ENCODE assay signal across 8 cellular contexts in genomic region chr10:85995791-85996190, GRCh38.
A peak's percentile ranks its signal among the peaks of the same experiment; 100 is the strongest.
DNase-seq lines count a peak whose midpoint lies in the region; ATAC-seq and TF ChIP-seq lines count a peak whose summit lies in the region.

No MANE protein-coding gene starts in this region.

- H3K9me3 ChIP-seq in HCT116 (ENCODE audit: control insufficient read depth in 1 of 2, insufficient read depth in 1 of 2, low read depth in 1 of 2, low read length in 2 of 2), result no peaks in the 10 kb centered on the region
- no peaks in the 10 kb centered on the region for H3K9me3 ChIP-seq in smooth muscle cell (replicated peaks; ENCODE audit: low read depth)
- H3K9me3 ChIP-seq in esophagus squamous epithelium, result no peaks in the 10 kb centered on the region

- peak; percentile 89 for ATAC-seq in HCT116
- no peak for ATAC-seq in HG03139 (IDR thresholded peaks at IDR 0.05; ENCODE audit: unreplicated experiment)

- peak; percentile 65 for TF ChIP-seq RAD21 in HCT116 (IDR thresholded peaks at IDR 0.05; ENCODE audit: low read depth)

- H3K27ac ChIP-seq in HCT116 (ENCODE audit: low read depth, low read length) (no peak overlapping the region), smooth muscle cell (ENCODE audit: low read depth) (no peak overlapping the region), esophagus squamous epithelium (no peak overlapping the region)

- BruUV-seq in HCT116 (replicated peaks; lab: Mats Ljungman, UMichigan), result no TSS peak

- H3K9me2 ChIP-seq in HCT116 (ENCODE audit: insufficient read depth), result no peaks in the 10 kb centered on the region

- WGBS in smooth muscle cell (ENCODE audit: low lambda C conversion rate), result 44% methylated on average over 3 of the region's 3 CpGs
- WGBS in esophagus squamous epithelium, 2 donors, result 26 to 49% methylated on average over 3 of the region's 3 CpGs

- no peaks in the 10 kb centered on the region for H4K20me1 ChIP-seq in HCT116 (ENCODE audit: insufficient read depth)
- H4K20me1 ChIP-seq in smooth muscle cell (ENCODE audit: low read depth), result no peaks in the 10 kb centered on the region

- H3K79me2 ChIP-seq in HCT116 (ENCODE audit: insufficient read depth, low read length) (no peaks in the 10 kb centered on the region), smooth muscle cell (ENCODE audit: low read depth) (no peaks in the 10 kb centered on the region)

- H3K4me3 ChIP-seq in HCT116 (replicated peaks in 1 of 2; ENCODE audit: low read depth in 1 of 2, low read length in 2 of 2) (no peak overlapping the region), epithelial cell of esophagus (ENCODE audit: low read length) (no peak overlapping the region), smooth muscle cell (no peak overlapping the region), esophagus squamous epithelium (no peak overlapping the region)

- H3K36me3 ChIP-seq in HCT116 (ENCODE audit: control insufficient read depth in 1 of 2, insufficient read depth in 2 of 2, low read length in 2 of 2) (no peaks in the 10 kb centered on the region), smooth muscle cell (ENCODE audit: low read depth) (no peaks in the 10 kb centered on the region), esophagus squamous epithelium (no peaks in the 10 kb centered on the region)

- H3K9ac ChIP-seq in HCT116 (ENCODE audit: low read length) (no peak overlapping the region), smooth muscle cell (ENCODE audit: low read depth) (no peak overlapping the region)

- POLR2A ChIA-PET in HCT116 (lab: Charles Lee), result no interaction called here

- peaks cover 8% of the 10 kb centered on the region; the same call in 1 of the 2 replicates for H3K27me3 ChIP-seq in HCT116 (ENCODE audit: insufficient read depth, low read length)
- no peaks in the 10 kb centered on the region for H3K27me3 ChIP-seq in smooth muscle cell (ENCODE audit: low read depth)
- peaks cover 0 to 5% (median 0%) of the 10 kb centered on the region in 4 donors for H3K27me3 ChIP-seq in esophagus squamous epithelium

- no peaks in the 10 kb centered on the region for H3F3A ChIP-seq in smooth muscle cell (ENCODE audit: low read depth)

- intact Hi-C loops in HCT116 (cut with micrococcal nuclease) (loop anchor here (1.0 to 2.0 kb wide), 2 partner anchors 143 to 382 kb away; no protein-coding TSS in a partner anchor), esophagus squamous epithelium (cut with DNase I) (loop anchor here (10.0 kb wide), 1 partner anchor 379 kb away; no protein-coding TSS in a partner anchor)

- RAD21 ChIA-PET in HCT116 (lab: Charles Lee; ENCODE audit: low non-redundant PET in 1 of 2, low total read pairs in 2 of 2, uncharacterized antibody in 2 of 2, unreplicated experiment in 2 of 2), result interaction anchor here in 1 of 2 experiments (1.1 kb wide), 1 partner anchor 143 kb away, joined by 3 read pairs; no protein-coding TSS in a partner anchor

- DNase-seq in NCI-H1436 (lab: John Stamatoyannopoulos, UW) (peak; percentile 3), NCI-H1436 treated with DMSO at 0.1 percent for 48 hours (lab: John Stamatoyannopoulos, UW) (no peak), HCT116 (ENCODE audit: low read depth, low spot score) (peak; percentile 29), NCI-H69 (lab: John Stamatoyannopoulos, UW) (peak; percentile 62), epithelial cell of esophagus (ENCODE audit: low read depth) (peak; percentile 58), smooth muscle cell (lab: John Stamatoyannopoulos, UW; ENCODE audit: unreplicated experiment) (no peak), esophagus squamous epithelium (lab: John Stamatoyannopoulos, UW) (no peak)

- H3K4me2 ChIP-seq in HCT116 (ENCODE audit: low read length) (no peak overlapping the region), smooth muscle cell (no peak overlapping the region)

- TF ChIP-seq POLR2A in HCT116 (IDR thresholded peaks at IDR 0.05; ENCODE audit: borderline replicate concordance, extremely low read depth, insufficient read depth, insufficient read length) (no peak), esophagus squamous epithelium (IDR thresholded peaks at IDR 0.05) (no peak)

- TF ChIP-seq CTCF in HCT116 (IDR thresholded peaks at IDR 0.05 in 2 of 3, conservative IDR thresholded peaks at IDR 0.05 in 1 of 3; ENCODE audit: borderline replicate concordance in 1 of 3, insufficient read depth in 1 of 3, low read depth in 2 of 3, low read length in 2 of 3) (peak; percentile 58 to 64 (median 59); a peak in 5 of 6 replicates), epithelial cell of esophagus (IDR thresholded peaks at IDR 0.05; ENCODE audit: insufficient read depth, low read depth, low read length, missing control alignments) (peak; percentile 61), smooth muscle cell (IDR thresholded peaks at IDR 0.05; ENCODE audit: borderline replicate concordance, insufficient read depth, poor library complexity, severe bottlenecking) (peak; percentile 40), esophagus squamous epithelium (IDR thresholded peaks at IDR 0.05) (peak in 3 of 6 experiments; percentile 21 to 59 (median 22))

- H2AFZ ChIP-seq in HCT116 (ENCODE audit: low read depth, low read length, poor library complexity, severe bottlenecking) (no peak overlapping the region), smooth muscle cell (ENCODE audit: low read depth) (no peak overlapping the region)

- CTCF ChIA-PET in HCT116 (lab: Charles Lee), result interaction anchor here (0.5 to 1.7 kb wide), 12 partner anchors 9 to 1382 kb away, joined by 3 to 8 read pairs (median 4); no protein-coding TSS in a partner anchor

- H3K4me1 ChIP-seq in HCT116 (ENCODE audit: control insufficient read depth in 1 of 2, insufficient read depth in 2 of 2, low read length in 2 of 2) (no peaks in the 10 kb centered on the region), smooth muscle cell (ENCODE audit: low read depth) (no peaks in the 10 kb centered on the region), esophagus squamous epithelium (no peaks in the 10 kb centered on the region)

TF ChIP-seq in HCT116, 20 proteins besides CTCF, POLR2A, EP300 and RAD21:
- TF ChIP-seq SIN3A (IDR thresholded peaks at IDR 0.05; ENCODE audit: low read depth) (no peak), JUND (IDR thresholded peaks at IDR 0.05) (no peak), CBX3 (IDR thresholded peaks at IDR 0.05; ENCODE audit: low read depth) (no peak), ZNF274 (IDR thresholded peaks at IDR 0.05; ENCODE audit: low read depth, low read length) (no peak), SP1 (IDR thresholded peaks at IDR 0.05; ENCODE audit: low read depth) (no peak), YY1 (IDR thresholded peaks at IDR 0.05; ENCODE audit: extremely low read depth, insufficient replicate concordance, low read depth, low read length) (no peak), ZBTB33 (IDR thresholded peaks at IDR 0.05; ENCODE audit: extremely low read depth, insufficient replicate concordance, low read length) (no peak), EZH2phosphoT487 (IDR thresholded peaks at IDR 0.05; ENCODE audit: borderline replicate concordance) (no peak), CEBPB (IDR thresholded peaks at IDR 0.05; ENCODE audit: low read depth) (no peak), MAX (IDR thresholded peaks at IDR 0.05) (no peak), TCF7L2 (IDR thresholded peaks at IDR 0.05; ENCODE audit: borderline replicate concordance, extremely low read depth, insufficient read depth, insufficient read length) (no peak)

Comparison
In these comparisons a context has a peak if more than half of its experiments do, and no peak if none do; other contexts are left out.
1. DNase-seq: peak in NCI-H1436 (single experiment), HCT116 (single experiment), NCI-H69 (single experiment) and epithelial cell of esophagus (single experiment); none in NCI-H1436 treated with DMSO at 0.1 percent for 48 hours (single experiment), smooth muscle cell (single experiment) and esophagus squamous epithelium (single experiment).